11 cellular contexts compared by ENCODE assay signal in the genomic region with DNA sequence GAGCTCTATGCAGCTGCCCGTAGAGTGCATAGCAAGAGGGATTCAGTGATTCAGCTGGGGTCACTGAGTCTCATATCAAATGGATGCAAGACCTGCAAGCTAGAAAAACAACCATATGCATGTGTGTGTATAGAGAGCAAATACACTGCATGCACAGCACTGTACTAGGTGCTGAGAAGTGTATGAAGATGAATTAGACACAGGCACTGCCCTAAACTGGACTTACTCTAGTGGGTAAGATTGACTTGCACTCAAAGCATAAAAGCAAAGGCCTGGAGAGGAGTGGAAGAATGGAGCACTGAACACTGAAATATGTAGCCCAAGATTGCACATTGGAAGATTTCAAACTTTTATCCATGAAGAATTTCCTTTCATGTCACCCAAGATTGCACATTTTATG. TPM values are rescaled to one million over a fixed set of nuclear protein-coding genes. Genes with fewer than 3 reads are reported as not detected.
DNase-seq lines count a peak whose midpoint lies in the region; ATAC-seq and TF ChIP-seq lines count a peak whose summit lies in the region.
"Had no signal": no experiment of that assay in that cellular context is flagged by ENCODE, and none has a peak within 500 bp of the region (broad histone marks: within the 10 kb centered on the region; RNA-seq: fewer than 3 reads in every experiment).

No MANE protein-coding gene starts in this region.

- DNase-seq in heart left ventricle (no peak), Right ventricle myocardium inferior (ENCODE audit: missing footprints) (no peak), SKM-1 (lab: John Stamatoyannopoulos, UW; ENCODE audit: unreplicated experiment) (no peak), glutamatergic neuron (no peak)
- DNase-seq in activated naive CD4-positive, alpha-beta T cell treated with anti-CD3 and anti-CD28 coated beads, Interleukin-2, amount 50 U/mL, for 72 hours (ENCODE audit: low spot score in 2 of 2), result no peak
- DNase-seq: GOT3, islet precursor cell, NCI-H510A treated with DMSO at 0.1 percent for 48 hours had no signal

- H3K36me3 Mint-ChIP-seq in activated naive CD4-positive, alpha-beta T cell treated with anti-CD3 and anti-CD28 coated beads, Interleukin-2, amount 50 U/mL, for 72 hours, result peaks cover 19 to 30% of the 10 kb centered on the region in 2 donors
- H3K36me3 Mint-ChIP-seq in glutamatergic neuron (ENCODE audit: unreplicated experiment), result no peaks in the 10 kb centered on the region

- peaks cover 0 to 19% (median 0%) of the 10 kb centered on the region in 12 donors for H3K9me3 ChIP-seq in heart left ventricle
- H3K9me3 ChIP-seq in muscle layer of duodenum (ENCODE audit: control insufficient read depth in 1 of 2, low read length in 2 of 2), result no peaks in the 10 kb centered on the region

- no peak for TF ChIP-seq POLR2A in heart left ventricle (IDR thresholded peaks at IDR 0.05)

- peaks cover 12 to 15% of the 10 kb centered on the region in 2 donors for H3K9me3 Mint-ChIP-seq in activated naive CD4-positive, alpha-beta T cell treated with anti-CD3 and anti-CD28 coated beads, Interleukin-2, amount 50 U/mL, for 72 hours
- H3K9me3 Mint-ChIP-seq in glutamatergic neuron (ENCODE audit: unreplicated experiment), result peaks cover 6% of the 10 kb centered on the region

- peak overlapping the region; percentile 40 to 92 for H3K27ac Mint-ChIP-seq in activated naive CD4-positive, alpha-beta T cell treated with anti-CD3 and anti-CD28 coated beads, Interleukin-2, amount 50 U/mL, for 72 hours
- H3K27ac Mint-ChIP-seq in glutamatergic neuron (ENCODE audit: unreplicated experiment), result no peak overlapping the region

- TF ChIP-seq CTCF in heart left ventricle (IDR thresholded peaks at IDR 0.05) (no peak), glutamatergic neuron (IDR thresholded peaks at IDR 0.05; ENCODE audit: partially characterized antibody, unreplicated experiment) (no peak)

- WGBS in heart left ventricle, 4 donors, result 42 to 75% (median 54%) methylated on average over 1 of the region's 1 CpG
- WGBS in urinary bladder, result 71% methylated on average over 1 of the region's 1 CpG

- H3K4me1 ChIP-seq in heart left ventricle (peaks cover 0 to 36% (median 6%) of the 10 kb centered on the region in 12 donors), muscle layer of duodenum (ENCODE audit: control insufficient read depth in 1 of 2, insufficient read depth in 2 of 2, low read length in 2 of 2) (no peaks in the 10 kb centered on the region), urinary bladder (ENCODE audit: insufficient read depth) (no peaks in the 10 kb centered on the region)

- intact Hi-C loops in heart left ventricle (cut with DNase I), result loop anchor here in 1 of 10 donors (5.0 kb wide), 1 partner anchor 47 kb away; no protein-coding TSS in a partner anchor
- intact Hi-C loops in Right ventricle myocardium inferior (cut with DNase I), result no loop called here

- H3K27ac ChIP-seq in heart left ventricle (peak overlapping the region in 9 of 12 donors; percentile 19 to 84 (median 58)), muscle layer of duodenum (ENCODE audit: low read length) (no peak overlapping the region), urinary bladder (ENCODE audit: low read depth) (no peak overlapping the region)

- ATAC-seq in heart left ventricle, result peak in 1 of 4 donors; percentile 24
- no peak for ATAC-seq in Right ventricle myocardium inferior
- ATAC-seq in activated naive CD4-positive, alpha-beta T cell treated with anti-CD3 and anti-CD28 coated beads, Interleukin-2, amount 50 U/mL, for 72 hours, result peak; percentile 39 to 41
- ATAC-seq in HG03439 (IDR thresholded peaks at IDR 0.05; ENCODE audit: unreplicated experiment), result no peak

- no peak overlapping the region for H3K4me3 Mint-ChIP-seq in glutamatergic neuron (ENCODE audit: unreplicated experiment)

- peaks cover 2% of the 10 kb centered on the region for H3K4me1 Mint-ChIP-seq in glutamatergic neuron (ENCODE audit: low read depth, unreplicated experiment)

- H3K27me3 ChIP-seq in heart left ventricle (no peaks in the 10 kb centered on the region), muscle layer of duodenum (ENCODE audit: low read depth, low read length) (no peaks in the 10 kb centered on the region)

- peak overlapping the region in 11 of 12 donors; percentile 5 to 57 (median 43) for H3K4me3 ChIP-seq in heart left ventricle
- H3K4me3 ChIP-seq in muscle layer of duodenum (ENCODE audit: low read depth in 1 of 2, low read length in 2 of 2), result peak overlapping the region; percentile 49 to 75
- H3K4me3 ChIP-seq in urinary bladder (ENCODE audit: low read depth, low read length), result peak overlapping the region; percentile 17

- H3K36me3 ChIP-seq in heart left ventricle, result no peaks in the 10 kb centered on the region
- H3K36me3 ChIP-seq in muscle layer of duodenum (ENCODE audit: control insufficient read depth in 1 of 2, insufficient read depth in 2 of 2, low read length in 2 of 2), result no peaks in the 10 kb centered on the region
- H3K36me3 ChIP-seq in urinary bladder (ENCODE audit: insufficient read depth), result no peaks in the 10 kb centered on the region

- no peaks in the 10 kb centered on the region for H3K27me3 Mint-ChIP-seq in glutamatergic neuron (ENCODE audit: unreplicated experiment)

RNA-seq across cellular contexts. Expression of a gene that starts 5.5 kb away (rescaled TPM):
- total RNA-seq in heart left ventricle, result 100 to 1,000 TPM in 1 of 9 donors, 10 to 100 TPM in 2, 1 to 10 TPM in 6; 3.6 to 170 (median 6.4) TPM
- 1 to 10 TPM; 4.5 to 5.8 TPM for polyA plus RNA-seq in heart left ventricle
- 8.3 TPM for total RNA-seq in Right ventricle myocardium inferior
- total RNA-seq in activated naive CD4-positive, alpha-beta T cell treated with anti-CD3 and anti-CD28 coated beads, Interleukin-2, amount 50 U/mL, for 72 hours, result 10 to 100 TPM; 51.3 to 79.2 TPM
- total RNA-seq in urinary bladder, result 68.6 TPM
- 27.8 TPM for polyA plus RNA-seq in urinary bladder
- not detected for total RNA-seq in glutamatergic neuron (ENCODE audit: unreplicated experiment)

RNA-seq across cellular contexts. Expression of a gene that starts 47.8 kb away (rescaled TPM):
- 10 to 100 TPM in 2 of 9 donors, 1 to 10 TPM in 7; 1.2 to 30.1 (median 6.1) TPM for total RNA-seq in heart left ventricle
- 1 to 10 TPM; 2.4 to 4.0 TPM for polyA plus RNA-seq in heart left ventricle
- total RNA-seq in Right ventricle myocardium inferior, result 9.3 TPM
- 1 to 10 TPM; 3.2 to 9.3 TPM for total RNA-seq in activated naive CD4-positive, alpha-beta T cell treated with anti-CD3 and anti-CD28 coated beads, Interleukin-2, amount 50 U/mL, for 72 hours
- total RNA-seq in urinary bladder, result 55.4 TPM
- polyA plus RNA-seq in urinary bladder, result 10.2 TPM
- not detected for total RNA-seq in glutamatergic neuron (ENCODE audit: unreplicated experiment)

RNA-seq across cellular contexts. Expression of a gene that starts 55.4 kb away (rescaled TPM):
- total RNA-seq in heart left ventricle, result 10 to 100 TPM in 8 of 9 donors, 1 to 10 TPM in 1; 6.4 to 86.8 (median 10.9) TPM
- polyA plus RNA-seq in heart left ventricle, result 10 to 100 TPM in 1 of 2 donors, 1 to 10 TPM in 1; 9.9 to 25.1 TPM
- total RNA-seq in Right ventricle myocardium inferior, result 13.1 TPM
- total RNA-seq in activated naive CD4-positive, alpha-beta T cell treated with anti-CD3 and anti-CD28 coated beads, Interleukin-2, amount 50 U/mL, for 72 hours, result 100 to 1,000 TPM; 279 to 294 TPM
- 49.8 TPM for total RNA-seq in urinary bladder
- polyA plus RNA-seq in urinary bladder, result 153 TPM
- total RNA-seq in glutamatergic neuron (ENCODE audit: unreplicated experiment), result not detected

Comparison
In these comparisons a context has a peak if more than half of its experiments do, and no peak if none do; other contexts are left out.
1. ATAC-seq: peak in activated naive CD4-positive, alpha-beta T cell treated with anti-CD3 and anti-CD28 coated beads, Interleukin-2, amount 50 U/mL, for 72 hours (2 of 2); none in Right ventricle myocardium inferior (single experiment) and HG03439 (single experiment).
2. H3K27ac ChIP-seq: peak in heart left ventricle (9 of 12); none in muscle layer of duodenum (single experiment) and urinary bladder (single experiment).
3. Peak in every context shown above with its lines, with median percentiles within 50 percentile points of each other: H3K4me3 ChIP-seq.